8 cellular contexts compared by ENCODE assay signal in genomic region chr1:19405761-19406481, GRCh38.
DNase-seq lines count a peak whose midpoint lies in the region; ATAC-seq lines count a peak whose summit lies in the region.

No MANE protein-coding gene starts in this region.

- ATAC-seq in naive thymus-derived CD4-positive, alpha-beta T cell = no peak
- no peak for ATAC-seq in GM21526 (IDR thresholded peaks at IDR 0.05; ENCODE audit: low FRiP score, unreplicated experiment)

- no peaks in the 10 kb centered on the region for H3K9me3 ChIP-seq in BLaER1
- H3K9me3 ChIP-seq in naive thymus-derived CD4-positive, alpha-beta T cell (ENCODE audit: control insufficient read depth in 2 of 3, low read length in 3 of 3) = no peaks in the 10 kb centered on the region

- H3K9ac ChIP-seq in BLaER1 = peak overlapping the region; percentile 33; the same call in 1 of the 2 replicates

- DNase-seq in NCI-H187 (lab: John Stamatoyannopoulos, UW) = peak; percentile 72 to 78
- peak; percentile 87 for DNase-seq in astrocyte of the hippocampus (ENCODE audit: low read depth, low spot score)
- DNase-seq in naive thymus-derived CD4-positive, alpha-beta T cell = peak in 4 of 9 donors; percentile 4 to 27 (median 20)
- DNase-seq in ureter (ENCODE audit: low spot score) = no peak
- DNase-seq in activated CD4-positive, alpha-beta memory T cell treated with anti-CD3 and anti-CD28 coated beads, Interleukin-2, amount 10 ng/mL, durations not matched to agents 7 days and 5 days = no peak
- DNase-seq in DMS114 treated with DMSO at 0.1 percent for 48 hours (lab: John Stamatoyannopoulos, UW; ENCODE audit: unreplicated experiment) = no peak

- H3K4me3 ChIP-seq in BLaER1 = no peak overlapping the region
- no peak overlapping the region for H3K4me3 ChIP-seq in naive thymus-derived CD4-positive, alpha-beta T cell (ENCODE audit: low read length)

- H3K4me1 ChIP-seq in BLaER1 = peaks cover 62% of the 10 kb centered on the region
- peaks cover 0 to 34% of the 10 kb centered on the region in 2 donors for H3K4me1 ChIP-seq in naive thymus-derived CD4-positive, alpha-beta T cell (ENCODE audit: control insufficient read depth in 2 of 2, insufficient read depth in 2 of 2, low read length in 2 of 2)

- intact Hi-C loops in naive thymus-derived CD4-positive, alpha-beta T cell (cut with micrococcal nuclease) = no loop called here

- no peaks in the 10 kb centered on the region for H3K27me3 Mint-ChIP-seq in naive thymus-derived CD4-positive, alpha-beta T cell
- H3K27me3 Mint-ChIP-seq in activated CD4-positive, alpha-beta memory T cell treated with anti-CD3 and anti-CD28 coated beads, Interleukin-2, amount 10 ng/mL, durations not matched to agents 7 days and 5 days = no peaks in the 10 kb centered on the region

- POLR2A ChIA-PET in naive thymus-derived CD4-positive, alpha-beta T cell (lab: Charles Lee) = interaction anchor here (0.6 to 1.4 kb wide), 7 partner anchors 14 to 693 kb away, joined by 3 to 5 read pairs (median 3); no protein-coding TSS in a partner anchor
- POLR2A ChIA-PET in activated CD4-positive, alpha-beta memory T cell treated with anti-CD3 and anti-CD28 coated beads, Interleukin-2, amount 10 ng/mL, durations not matched to agents 7 days and 5 days (lab: Charles Lee) = interaction anchor here (1.5 kb wide), 1 partner anchor 13 kb away, joined by 4 read pairs; no protein-coding TSS in a partner anchor

- CTCF ChIA-PET in naive thymus-derived CD4-positive, alpha-beta T cell (lab: Charles Lee) = interaction anchor here (0.6 to 1.1 kb wide), 4 partner anchors 18 to 185 kb away, joined by 3 to 4 read pairs (median 3); no protein-coding TSS in a partner anchor
- CTCF ChIA-PET in activated CD4-positive, alpha-beta memory T cell treated with anti-CD3 and anti-CD28 coated beads, Interleukin-2, amount 10 ng/mL, durations not matched to agents 7 days and 5 days (lab: Charles Lee) = interaction anchor here (0.6 to 1.6 kb wide), 2 partner anchors 153 to 248 kb away, joined by 3 to 4 read pairs; no protein-coding TSS in a partner anchor

- H3K4me3 Mint-ChIP-seq in naive thymus-derived CD4-positive, alpha-beta T cell = peak overlapping the region in 7 of 10 donors; percentile 11 to 70 (median 44)
- H3K4me3 Mint-ChIP-seq in activated CD4-positive, alpha-beta memory T cell treated with anti-CD3 and anti-CD28 coated beads, Interleukin-2, amount 10 ng/mL, durations not matched to agents 7 days and 5 days = no peak overlapping the region

- peak overlapping the region; percentile 49 to 87 (median 81) for H3K27ac Mint-ChIP-seq in naive thymus-derived CD4-positive, alpha-beta T cell
- H3K27ac Mint-ChIP-seq in activated CD4-positive, alpha-beta memory T cell treated with anti-CD3 and anti-CD28 coated beads, Interleukin-2, amount 10 ng/mL, durations not matched to agents 7 days and 5 days = no peak overlapping the region

- peaks cover 47 to 95% (median 91%) of the 10 kb centered on the region in 7 donors for H3K4me1 Mint-ChIP-seq in naive thymus-derived CD4-positive, alpha-beta T cell
- peaks cover 14% of the 10 kb centered on the region for H3K4me1 Mint-ChIP-seq in activated CD4-positive, alpha-beta memory T cell treated with anti-CD3 and anti-CD28 coated beads, Interleukin-2, amount 10 ng/mL, durations not matched to agents 7 days and 5 days

- peak overlapping the region; percentile 21; the same call in 1 of the 2 replicates for H3K27ac ChIP-seq in BLaER1
- H3K27ac ChIP-seq in naive thymus-derived CD4-positive, alpha-beta T cell (ENCODE audit: low read depth, low read length) = peak overlapping the region; percentile 38

- peaks cover 0 to 18% (median 4%) of the 10 kb centered on the region in 5 donors for H3K36me3 Mint-ChIP-seq in naive thymus-derived CD4-positive, alpha-beta T cell
- peaks cover 36% of the 10 kb centered on the region for H3K36me3 Mint-ChIP-seq in activated CD4-positive, alpha-beta memory T cell treated with anti-CD3 and anti-CD28 coated beads, Interleukin-2, amount 10 ng/mL, durations not matched to agents 7 days and 5 days (ENCODE audit: low read depth)

- peaks cover 96% of the 10 kb centered on the region for H4K20me1 ChIP-seq in BLaER1

- H3K27me3 ChIP-seq in BLaER1 = no peaks in the 10 kb centered on the region
- H3K27me3 ChIP-seq in naive thymus-derived CD4-positive, alpha-beta T cell (ENCODE audit: control insufficient read depth in 2 of 2, insufficient read depth in 2 of 2, low read length in 2 of 2) = no peaks in the 10 kb centered on the region

- H3K4me2 ChIP-seq in BLaER1 = peak overlapping the region; percentile 75

- no peaks in the 10 kb centered on the region for H3K9me3 Mint-ChIP-seq in naive thymus-derived CD4-positive, alpha-beta T cell
- H3K9me3 Mint-ChIP-seq in activated CD4-positive, alpha-beta memory T cell treated with anti-CD3 and anti-CD28 coated beads, Interleukin-2, amount 10 ng/mL, durations not matched to agents 7 days and 5 days = no peaks in the 10 kb centered on the region

- peaks cover 34% of the 10 kb centered on the region for H3K36me3 ChIP-seq in BLaER1
- peaks cover 0 to 20% (median 0%) of the 10 kb centered on the region in 3 experiments for H3K36me3 ChIP-seq in naive thymus-derived CD4-positive, alpha-beta T cell (ENCODE audit: control insufficient read depth in 2 of 3, insufficient read depth in 3 of 3, low read length in 3 of 3)

Comparison
In these comparisons a context has a peak if more than half of its experiments do, and no peak if none do; other contexts are left out.
1. DNase-seq: peak in NCI-H187 (2 of 2) and astrocyte of the hippocampus (single experiment); none in ureter (single experiment), activated CD4-positive, alpha-beta memory T cell treated with anti-CD3 and anti-CD28 coated beads, Interleukin-2, amount 10 ng/mL, durations not matched to agents 7 days and 5 days (single experiment) and DMS114 treated with DMSO at 0.1 percent for 48 hours (single experiment).